ENCODE assay signal across 8 cellular contexts in genomic region chr17:78412403-78412802, GRCh38. TPM values are rescaled to one million over a fixed set of nuclear protein-coding genes. Genes with fewer than 3 reads are reported as not detected.
A peak's percentile ranks its signal among the peaks of the same experiment; 100 is the strongest.
DNase-seq lines count a peak whose midpoint lies in the region; FAIRE-seq and TF ChIP-seq lines count a peak whose summit lies in the region.

No MANE protein-coding gene starts in this region.

- no peak overlapping the region for H3K4me3 ChIP-seq in OCI-LY7 (ENCODE audit: low read depth, low read length, poor library complexity, severe bottlenecking)
- H3K4me3 ChIP-seq in cardiac fibroblast (replicated peaks in 1 of 2; ENCODE audit: low read depth in 2 of 2, low read length in 2 of 2), result no peak overlapping the region
- peak overlapping the region; percentile 59 to 70 for H3K4me3 ChIP-seq in neutrophil (ENCODE audit: low read depth in 1 of 2, low read length in 1 of 2)

- H3K27ac ChIP-seq in OCI-LY7 (ENCODE audit: low read depth, low read length, poor library complexity, severe bottlenecking) (no peak overlapping the region), neutrophil (peak overlapping the region; percentile 94)

- DNase-seq in NOMO-1 (lab: John Stamatoyannopoulos, UW; ENCODE audit: unreplicated experiment in 2 of 2), result peak; percentile 34 to 46
- DNase-seq in NOMO-1 treated with dmso at 0.1 percent for 144 hours (lab: John Stamatoyannopoulos, UW; ENCODE audit: unreplicated experiment), result no peak
- DNase-seq in OCI-LY7 (ENCODE audit: low spot score), result no peak
- DNase-seq in cardiac fibroblast (ENCODE audit: low read depth in 2 of 2), result peak; percentile 29 to 35
- no peak for DNase-seq in GM19239 (ENCODE audit: insufficient read length, low spot score)
- DNase-seq in ureter (ENCODE audit: low spot score), result no peak
- no peak for DNase-seq in NCI-H1930 (lab: John Stamatoyannopoulos, UW)

- no peaks in the 10 kb centered on the region for H3K9me2 ChIP-seq in OCI-LY7 (ENCODE audit: insufficient read depth, low read length)

- no peaks in the 10 kb centered on the region for H3K27me3 ChIP-seq in neutrophil

- peaks cover 4% of the 10 kb centered on the region for H3K4me1 ChIP-seq in OCI-LY7 (ENCODE audit: insufficient read depth, low read length, poor library complexity, severe bottlenecking)
- H3K4me1 ChIP-seq in neutrophil (ENCODE audit: control insufficient read depth in 1 of 2, insufficient read depth in 1 of 2, low read depth in 1 of 2, low read length in 1 of 2), result peaks cover 65 to 77% of the 10 kb centered on the region in 2 experiments

- peak; percentile 70 for TF ChIP-seq CTCF in OCI-LY7 (conservative IDR thresholded peaks at IDR 0.05; ENCODE audit: low read length)
- peak; percentile 57 for TF ChIP-seq CTCF in cardiac fibroblast (IDR thresholded peaks at IDR 0.05; ENCODE audit: low read depth, low read length)
- peak; percentile 57 for TF ChIP-seq CTCF in neutrophil (IDR thresholded peaks at IDR 0.05)

- POLR2A ChIA-PET in OCI-LY7 (lab: Charles Lee), result interaction anchor here (0.7 kb wide), 1 partner anchor 256 kb away, joined by 3 read pairs; no protein-coding TSS in a partner anchor

- CTCF ChIA-PET in OCI-LY7 (lab: Charles Lee; ENCODE audit: unreplicated experiment), result no interaction called here

- H2AFZ ChIP-seq in OCI-LY7 (ENCODE audit: low read length), result no peak overlapping the region

- H3K36me3 ChIP-seq in OCI-LY7 (ENCODE audit: insufficient read depth, low read length) (peaks cover 42% of the 10 kb centered on the region; the same call in 1 of the 2 replicates), neutrophil (peaks cover 30% of the 10 kb centered on the region)

- no peaks in the 10 kb centered on the region for H3K9me3 ChIP-seq in OCI-LY7 (ENCODE audit: low read length)
- H3K9me3 ChIP-seq in neutrophil, result no peaks in the 10 kb centered on the region

- H3K79me2 ChIP-seq in OCI-LY7 (ENCODE audit: insufficient read depth, low read depth, low read length), result no peaks in the 10 kb centered on the region

- intact Hi-C loops in OCI-LY7 (cut with micrococcal nuclease; ENCODE audit: unreplicated experiment), result no loop called here

- BruUV-seq in OCI-LY7 (replicated peaks; lab: Mats Ljungman, UMichigan), result no TSS peak

- no peak for FAIRE-seq in GM19239 (lab: Jason Lieb, UNC)

- H4K20me1 ChIP-seq in OCI-LY7 (ENCODE audit: insufficient read depth, low read length), result no peaks in the 10 kb centered on the region

- H3K4me2 ChIP-seq in OCI-LY7 (ENCODE audit: low read length), result no peak overlapping the region

RNA-seq across cellular contexts. Expression of gene PGS1, which starts 34.0 kb away (rescaled TPM):
- 59.6 and 67.3 TPM in 2 replicates for total RNA-seq in OCI-LY7 (2014; rRNA removed; shearing (Covaris generic))
- total RNA-seq in OCI-LY7 (2022) (61.3 and 68.2 TPM in 2 replicates), ureter (73.2 TPM)

RNA-seq across cellular contexts. Expression of gene SOCS3, which starts 52.5 kb away (rescaled TPM):
- not detected in 2 replicates for total RNA-seq in OCI-LY7 (2014; rRNA removed; shearing (Covaris generic))
- not detected in 2 replicates for total RNA-seq in OCI-LY7 (2022)
- 66.1 TPM for total RNA-seq in ureter

Comparison
In these comparisons a context has a peak if more than half of its experiments do, and no peak if none do; other contexts are left out.
1. DNase-seq: peak in NOMO-1 (2 of 2) and cardiac fibroblast (2 of 2); none in NOMO-1 treated with dmso at 0.1 percent for 144 hours (single experiment), OCI-LY7 (single experiment), GM19239 (single experiment), ureter (single experiment) and NCI-H1930 (0 of 2).
2. H3K4me3 ChIP-seq: peak in neutrophil (2 of 2); none in OCI-LY7 (single experiment) and cardiac fibroblast (0 of 2).
3. RNA of gene SOCS3, which starts 52.5 kb away (total RNA-seq): 66.1 TPM in ureter (single experiment); not detected in OCI-LY7; every median in the first group is over 10 times any median in the second.
4. Peak in every context shown above with its lines, with median percentiles within 50 percentile points of each other: CTCF ChIP-seq.